In genomic region chr1:166166400-166166699, GRCh38 we compare ENCODE assay signal across 9 cellular contexts. TPM values are rescaled to one million over a fixed set of nuclear protein-coding genes. Genes with fewer than 3 reads are reported as not detected.
DNase-seq lines count a peak whose midpoint lies in the region; ATAC-seq, FAIRE-seq and TF ChIP-seq lines count a peak whose summit lies in the region.
"Had no signal": no experiment of that assay in that cellular context is flagged by ENCODE, and none has a peak within 500 bp of the region (broad histone marks: within the 10 kb centered on the region; RNA-seq: fewer than 3 reads in every experiment).

No MANE protein-coding gene starts in this region.

- H3K4me2 ChIP-seq in A549 (peak overlapping the region; percentile 85), MM.1S (ENCODE audit: low read depth, low read length) (peak overlapping the region; percentile 99; the same call in 1 of the 2 replicates)

- TF ChIP-seq EP300 in A549 (IDR thresholded peaks at IDR 0.05): no peak

- peaks cover 7% of the 10 kb centered on the region; the same call in 1 of the 2 replicates for H3F3A ChIP-seq in MM.1S (ENCODE audit: insufficient read depth, low read length)

- intact Hi-C loops in left lung (cut with DNase I): no loop called here
- intact Hi-C loops in CD8-positive, alpha-beta T cell (cut with DNase I, micrococcal nuclease): no loop called here

- no peaks in the 10 kb centered on the region for H3K9me3 Mint-ChIP-seq in CD8-positive, alpha-beta T cell

- H2AFZ ChIP-seq in MM.1S (ENCODE audit: low read length): no peak overlapping the region

- H3K9me3 ChIP-seq in A549 (no peaks in the 10 kb centered on the region), MM.1S (replicated peaks; ENCODE audit: insufficient read depth, low read length) (no peaks in the 10 kb centered on the region), left lung (no peaks in the 10 kb centered on the region)
- no peaks in the 10 kb centered on the region for H3K9me3 ChIP-seq in CD8-positive, alpha-beta T cell (ENCODE audit: low read length)

- TF ChIP-seq CTCF in A549 (IDR thresholded peaks at IDR 0.05): no peak
- no peak for TF ChIP-seq CTCF in MM.1S (IDR thresholded peaks at IDR 0.05; ENCODE audit: low read length)
- TF ChIP-seq CTCF in left lung (IDR thresholded peaks at IDR 0.05): no peak
- TF ChIP-seq CTCF in CD8-positive, alpha-beta T cell (IDR thresholded peaks at IDR 0.05): no peak
- no peak for TF ChIP-seq CTCF in GM10266 (IDR thresholded peaks at IDR 0.05; ENCODE audit: control insufficient read depth, insufficient read depth, low read depth, missing control alignments)

- no peak for TF ChIP-seq POLR2A in A549 (IDR thresholded peaks at IDR 0.05; ENCODE audit: low read length)

- H3K4me1 ChIP-seq in A549 (peaks cover 13% of the 10 kb centered on the region), MM.1S (ENCODE audit: low read length) (peaks cover 5% of the 10 kb centered on the region; the same call in 1 of the 2 replicates), left lung (peaks cover 0 to 15% of the 10 kb centered on the region in 2 donors)
- peaks cover 19% of the 10 kb centered on the region for H3K4me1 ChIP-seq in CD8-positive, alpha-beta T cell (ENCODE audit: insufficient read depth, low read length)

- peaks cover 7% of the 10 kb centered on the region for H3K4me1 Mint-ChIP-seq in CD8-positive, alpha-beta T cell (ENCODE audit: low read depth)

- no peaks in the 10 kb centered on the region for H3K36me3 Mint-ChIP-seq in CD8-positive, alpha-beta T cell

- H3K4me3 ChIP-seq in A549 (peak overlapping the region; percentile 57), MM.1S (ENCODE audit: low read length) (peak overlapping the region; percentile 49; the same call in 1 of the 2 replicates), left lung (peak overlapping the region; percentile 46 to 47)
- H3K4me3 ChIP-seq in CD8-positive, alpha-beta T cell (ENCODE audit: low read depth, low read length): no peak overlapping the region

- peak overlapping the region; percentile 65 to 86 for H3K27ac ChIP-seq in A549
- H3K27ac ChIP-seq in MM.1S (ENCODE audit: low read length): no peak overlapping the region
- no peak overlapping the region for H3K27ac ChIP-seq in left lung
- no peak overlapping the region for H3K27ac ChIP-seq in CD8-positive, alpha-beta T cell (ENCODE audit: low read depth, low read length)

- ATAC-seq in A549 (no peak), GM21423 (IDR thresholded peaks at IDR 0.05; ENCODE audit: unreplicated experiment) (peak; percentile 4), left lung (no peak)
- ATAC-seq in CD8-positive, alpha-beta T cell: no peak

- no peak overlapping the region for H3K9ac ChIP-seq in MM.1S (ENCODE audit: low read length)

- no peak overlapping the region for H3K4me3 Mint-ChIP-seq in CD8-positive, alpha-beta T cell

- no peak for FAIRE-seq in A549 (lab: Jason Lieb, UNC)

- no peaks in the 10 kb centered on the region for H3K79me2 ChIP-seq in MM.1S (ENCODE audit: low read length)

- CTCF ChIA-PET in A549 (lab: Yijun Ruan, JAX): interaction anchor here (0.6 to 1.1 kb wide), 2 partner anchors 8 to 9 kb away, joined by 3 read pairs; no protein-coding TSS in a partner anchor
- CTCF ChIA-PET in CD8-positive, alpha-beta T cell (lab: Charles Lee): no interaction called here

- H3K9me2 ChIP-seq in MM.1S (replicated peaks; ENCODE audit: insufficient read depth, low read length): no peaks in the 10 kb centered on the region

- no peaks in the 10 kb centered on the region for H3K36me3 ChIP-seq in MM.1S (replicated peaks; ENCODE audit: insufficient read depth, low read length)
- no peaks in the 10 kb centered on the region for H3K36me3 ChIP-seq in left lung
- no peaks in the 10 kb centered on the region for H3K36me3 ChIP-seq in CD8-positive, alpha-beta T cell (ENCODE audit: insufficient read depth, low read length)

- POLR2A ChIA-PET in A549 (lab: Yijun Ruan, JAX): no interaction called here
- POLR2A ChIA-PET in CD8-positive, alpha-beta T cell (lab: Charles Lee): no interaction called here

- no peaks in the 10 kb centered on the region for H4K20me1 ChIP-seq in MM.1S (ENCODE audit: insufficient read depth, low read length)

- H3K27me3 Mint-ChIP-seq in CD8-positive, alpha-beta T cell (ENCODE audit: low read depth): peaks cover 54% of the 10 kb centered on the region

- no peak overlapping the region for H3K27ac Mint-ChIP-seq in CD8-positive, alpha-beta T cell

- WGBS in A549 (ENCODE audit: missing lambda C conversion rate): no CpG with 5 or more reads among the region's 41 CpGs

- no peak for TF ChIP-seq RAD21 in A549 (conservative IDR thresholded peaks at IDR 0.05 in 1 of 2, IDR thresholded peaks at IDR 0.05 in 1 of 2)

- H3K27me3 ChIP-seq in MM.1S (replicated peaks; ENCODE audit: insufficient read depth, low read length): peaks cover 8% of the 10 kb centered on the region
- H3K27me3 ChIP-seq in left lung: peaks cover 8 to 70% of the 10 kb centered on the region in 2 donors
- H3K27me3 ChIP-seq in CD8-positive, alpha-beta T cell (ENCODE audit: insufficient read depth, low read length): peaks cover 8% of the 10 kb centered on the region

- no peak for DNase-seq in A549 (ENCODE audit: low read depth in 1 of 2, low spot score in 1 of 2)
- no peak for DNase-seq in MM.1S
- DNase-seq in left lung: peak in 1 of 2 donors; percentile 67
- DNase-seq in CD8-positive, alpha-beta T cell: no peak
- no peak for DNase-seq in mucosa of gallbladder (ENCODE audit: low spot score)
- no peak for DNase-seq in midbrain (lab: John Stamatoyannopoulos, UW)
- no peak for DNase-seq in GM10266 (ENCODE audit: extremely low spot score)
- DNase-seq: DND-41 had no signal

TF ChIP-seq in A549, 52 proteins besides CTCF, POLR2A, EP300 and RAD21:
- TF ChIP-seq BHLHE40 (IDR thresholded peaks at IDR 0.05; ENCODE audit: low read depth, low read length) (no peak), TP53 (CRISPR knock-in tag; IDR thresholded peaks at IDR 0.05) (no peak), MAZ (IDR thresholded peaks at IDR 0.05; ENCODE audit: borderline replicate concordance, low read depth, low read length) (no peak), HMGXB4 (CRISPR knock-in tag; IDR thresholded peaks at IDR 0.05; ENCODE audit: borderline replicate concordance) (no peak)

RNA-seq across cellular contexts. Expression of gene FAM78B, which starts 0.5 kb away (rescaled TPM):
- polyA plus RNA-seq in A549 (2011; rRNA removed) (0.20 and 0.34 TPM in 2 replicates), A549 (2017; fragmentation: RNase III; extraction: RNeasy Plus Mini Kit Qiagen cat#74134 plus additional on column Dnase treatment) (0.12 to 0.13 TPM (median 0.13 TPM) in 3 replicates)
- polyA plus RNA-seq in A549 (2012; cell fraction: cytosol; rRNA removed): 0.25 and 0.29 TPM in 2 replicates
- 0.25 and 0.43 TPM in 2 replicates for polyA plus RNA-seq in A549 (2012; cell fraction: nucleus; rRNA removed)
- 0.29 TPM in 1 of 2 replicates, not detected in the other for polyA minus RNA-seq in A549 (2011; rRNA and poly(A)+ RNA removed)
- total RNA-seq in left lung (under 1 TPM; 0.81 to 0.93 TPM), mucosa of gallbladder (2.6 TPM)
- total RNA-seq in CD8-positive, alpha-beta T cell: not detected

Comparison
In these comparisons a context has a peak if more than half of its experiments do, and no peak if none do; other contexts are left out.
1. H3K27ac ChIP-seq: peak in A549 (2 of 2); none in MM.1S (single experiment), left lung (0 of 2) and CD8-positive, alpha-beta T cell (single experiment).